In the genomic region with DNA sequence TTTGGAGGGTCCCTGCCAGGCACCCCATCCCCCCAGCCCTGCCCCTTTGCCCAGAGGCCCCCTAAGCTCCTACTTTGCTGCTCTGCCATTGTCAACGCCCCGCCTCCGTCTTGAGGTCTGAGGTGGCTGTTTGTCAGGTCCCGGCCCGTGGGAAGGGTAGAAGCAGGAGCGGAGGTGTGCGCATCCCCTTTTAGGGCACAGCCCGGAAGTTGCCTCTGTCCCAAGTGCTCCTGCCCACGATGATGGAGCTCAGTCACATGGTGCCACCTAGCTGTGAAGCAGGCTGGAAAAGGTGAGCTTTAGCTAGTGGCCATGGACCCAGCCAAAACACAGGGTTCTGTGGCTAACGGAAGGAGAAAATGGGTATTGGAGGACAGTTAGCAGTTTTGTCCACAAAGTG, we compare ENCODE assay signal across 1 cellular context.
TF ChIP-seq lines count a peak whose summit lies in the region.

No MANE protein-coding gene starts in this region.

TF ChIP-seq in K562, 482 proteins besides CTCF, POLR2A, EP300 and RAD21:
- TF ChIP-seq, protein P1, sequence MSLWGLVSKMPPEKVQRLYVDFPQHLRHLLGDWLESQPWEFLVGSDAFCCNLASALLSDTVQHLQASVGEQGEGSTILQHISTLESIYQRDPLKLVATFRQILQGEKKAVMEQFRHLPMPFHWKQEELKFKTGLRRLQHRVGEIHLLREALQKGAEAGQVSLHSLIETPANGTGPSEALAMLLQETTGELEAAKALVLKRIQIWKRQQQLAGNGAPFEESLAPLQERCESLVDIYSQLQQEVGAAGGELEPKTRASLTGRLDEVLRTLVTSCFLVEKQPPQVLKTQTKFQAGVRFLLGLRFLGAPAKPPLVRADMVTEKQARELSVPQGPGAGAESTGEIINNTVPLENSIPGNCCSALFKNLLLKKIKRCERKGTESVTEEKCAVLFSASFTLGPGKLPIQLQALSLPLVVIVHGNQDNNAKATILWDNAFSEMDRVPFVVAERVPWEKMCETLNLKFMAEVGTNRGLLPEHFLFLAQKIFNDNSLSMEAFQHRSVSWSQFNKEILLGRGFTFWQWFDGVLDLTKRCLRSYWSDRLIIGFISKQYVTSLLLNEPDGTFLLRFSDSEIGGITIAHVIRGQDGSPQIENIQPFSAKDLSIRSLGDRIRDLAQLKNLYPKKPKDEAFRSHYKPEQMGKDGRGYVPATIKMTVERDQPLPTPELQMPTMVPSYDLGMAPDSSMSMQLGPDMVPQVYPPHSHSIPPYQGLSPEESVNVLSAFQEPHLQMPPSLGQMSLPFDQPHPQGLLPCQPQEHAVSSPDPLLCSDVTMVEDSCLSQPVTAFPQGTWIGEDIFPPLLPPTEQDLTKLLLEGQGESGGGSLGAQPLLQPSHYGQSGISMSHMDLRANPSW (CRISPR knock-in tag; IDR thresholded peaks at IDR 0.05), result no peak
- no peak for TF ChIP-seq BCOR (IDR thresholded peaks at IDR 0.05)
- TF ChIP-seq NR2F6 (CRISPR knock-in tag; IDR thresholded peaks at IDR 0.05), result no peak
- TF ChIP-seq HSF4 (CRISPR knock-in tag; IDR thresholded peaks at IDR 0.05; ENCODE audit: borderline replicate concordance), result no peak
- TF ChIP-seq ADNP (tag; IDR thresholded peaks at IDR 0.05), result no peak
- TF ChIP-seq, protein P2, sequence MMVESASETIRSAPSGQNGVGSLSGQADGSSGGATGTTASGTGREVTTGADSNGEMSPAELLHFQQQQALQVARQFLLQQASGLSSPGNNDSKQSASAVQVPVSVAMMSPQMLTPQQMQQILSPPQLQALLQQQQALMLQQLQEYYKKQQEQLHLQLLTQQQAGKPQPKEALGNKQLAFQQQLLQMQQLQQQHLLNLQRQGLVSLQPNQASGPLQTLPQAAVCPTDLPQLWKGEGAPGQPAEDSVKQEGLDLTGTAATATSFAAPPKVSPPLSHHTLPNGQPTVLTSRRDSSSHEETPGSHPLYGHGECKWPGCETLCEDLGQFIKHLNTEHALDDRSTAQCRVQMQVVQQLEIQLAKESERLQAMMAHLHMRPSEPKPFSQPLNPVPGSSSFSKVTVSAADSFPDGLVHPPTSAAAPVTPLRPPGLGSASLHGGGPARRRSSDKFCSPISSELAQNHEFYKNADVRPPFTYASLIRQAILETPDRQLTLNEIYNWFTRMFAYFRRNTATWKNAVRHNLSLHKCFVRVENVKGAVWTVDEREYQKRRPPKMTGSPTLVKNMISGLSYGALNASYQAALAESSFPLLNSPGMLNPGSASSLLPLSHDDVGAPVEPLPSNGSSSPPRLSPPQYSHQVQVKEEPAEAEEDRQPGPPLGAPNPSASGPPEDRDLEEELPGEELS (CRISPR knock-in tag; IDR thresholded peaks at IDR 0.05; ENCODE audit: borderline replicate concordance), result no peak
- TF ChIP-seq ZNF23 (CRISPR knock-in tag; IDR thresholded peaks at IDR 0.05), result no peak
- 0 out of 2 replicates have a peak, but pooled peaks have one; percentile 24 for TF ChIP-seq RBFOX2 (IDR thresholded peaks at IDR 0.05; ENCODE audit: low read depth, low read length)
- TF ChIP-seq POLR2G (IDR thresholded peaks at IDR 0.05; ENCODE audit: low read depth, low read length), result peak; percentile 53
- no peak for TF ChIP-seq ZNF785 (CRISPR knock-in tag; IDR thresholded peaks at IDR 0.05)
- 0 out of 2 replicates have a peak, but pooled peaks have one; percentile 51 for TF ChIP-seq POLR2AphosphoS2 (IDR thresholded peaks at IDR 0.05; ENCODE audit: low read length)
- TF ChIP-seq RBBP5 (IDR thresholded peaks at IDR 0.05; ENCODE audit: borderline replicate concordance, insufficient read depth, low read length, poor library complexity, severe bottlenecking), result no peak
- no peak for TF ChIP-seq RBM22 (IDR thresholded peaks at IDR 0.05; ENCODE audit: low read depth, low read length, poor library complexity, severe bottlenecking)
- TF ChIP-seq GTF2F1 (IDR thresholded peaks at IDR 0.05; ENCODE audit: low read depth, low read length), result no peak
- no peak for TF ChIP-seq NFATC3 (IDR thresholded peaks at IDR 0.05)
